In genomic region chrX:48703228-48703627, GRCh38 we compare ENCODE assay signal across 20 cellular contexts. TPM values are rescaled to one million over a fixed set of nuclear protein-coding genes. Genes with fewer than 3 reads are reported as not detected.
"Had no signal": no experiment of that assay in that cellular context is flagged by ENCODE, and none has a peak within 500 bp of the region (broad histone marks: within the 10 kb centered on the region; RNA-seq: fewer than 3 reads in every experiment).

No MANE protein-coding gene starts in this region.

- H3K4me3 Mint-ChIP-seq: activated B cell treated with CpG ODN at 0.5 μM for 24 hours; activated CD8-positive, alpha-beta T cell treated with anti-CD3 and anti-CD28 coated beads for 36 hours; activated T-helper 17 cell treated with anti-CD3 and anti-CD28 coated beads, Interleukin-2, amount 50 U/mL, for 72 hours; natural killer cell; T-helper 2 cell treated with Interferon-gamma antibody and Interleukin-4, amounts not matched to agents 5 μg/mL and 100 μg/mL, for 36 hours had no signal

- H3K4me3 ChIP-seq: lung, ovary, psoas muscle, right lobe of liver, thoracic aorta, upper lobe of right lung had no signal

- H3K27me3 ChIP-seq: ovary, right lobe of liver, upper lobe of right lung had no signal

- H3K27me3 Mint-ChIP-seq: activated B cell treated with CpG ODN at 0.5 μM for 24 hours; activated CD8-positive, alpha-beta T cell treated with anti-CD3 and anti-CD28 coated beads for 36 hours; activated T-helper 17 cell treated with anti-CD3 and anti-CD28 coated beads, Interleukin-2, amount 50 U/mL, for 72 hours had no signal

- H3K9me3 Mint-ChIP-seq: activated B cell treated with CpG ODN at 0.5 μM for 24 hours; activated CD8-positive, alpha-beta T cell treated with anti-CD3 and anti-CD28 coated beads for 36 hours; activated T-helper 17 cell treated with anti-CD3 and anti-CD28 coated beads, Interleukin-2, amount 50 U/mL, for 72 hours; natural killer cell; T-helper 2 cell treated with Interferon-gamma antibody and Interleukin-4, amounts not matched to agents 5 μg/mL and 100 μg/mL, for 36 hours had no signal

- H3K4me1 Mint-ChIP-seq: activated T-helper 17 cell treated with anti-CD3 and anti-CD28 coated beads, Interleukin-2, amount 50 U/mL, for 72 hours had no signal

- DNase-seq: activated B cell treated with CpG ODN at 0.5 μM for 24 hours; activated CD4-positive, alpha-beta T cell treated with anti-CD3 and anti-CD28 coated beads for 4 hours; activated CD8-positive, alpha-beta T cell treated with anti-CD3 and anti-CD28 coated beads for 36 hours; activated naive CD4-positive, alpha-beta T cell; activated T-cell treated with anti-CD3 and anti-CD28 coated beads, Interleukin-2, amount 50 U/mL, for 1 hour; aorta; dermis blood vessel endothelial cell; left colon; natural killer cell; ovary; psoas muscle; right lobe of liver; small intestine; stimulated activated CD4-positive, alpha-beta T cell treated with anti-CD3 and anti-CD28 coated beads, Interleukin-4, amount 100 ng/mL, for 1 hour; upper lobe of right lung had no signal

- ATAC-seq: activated CD8-positive, alpha-beta T cell treated with anti-CD3 and anti-CD28 coated beads for 36 hours; activated T-helper 17 cell treated with anti-CD3 and anti-CD28 coated beads, Interleukin-2, amount 50 U/mL, for 72 hours; natural killer cell; psoas muscle; upper lobe of right lung had no signal

- H3K27ac ChIP-seq: ovary, psoas muscle, right lobe of liver, thoracic aorta, upper lobe of right lung had no signal

- H3K36me3 ChIP-seq: ovary, right lobe of liver had no signal

- H3K27ac Mint-ChIP-seq: activated B cell treated with CpG ODN at 0.5 μM for 24 hours; activated CD8-positive, alpha-beta T cell treated with anti-CD3 and anti-CD28 coated beads for 36 hours; T-helper 2 cell treated with Interferon-gamma antibody and Interleukin-4, amounts not matched to agents 5 μg/mL and 100 μg/mL, for 36 hours had no signal

- H3K36me3 Mint-ChIP-seq: natural killer cell had no signal

- H3K9me3 ChIP-seq: ovary, psoas muscle, right lobe of liver, thoracic aorta, upper lobe of right lung had no signal

- H3K4me1 ChIP-seq: psoas muscle, upper lobe of right lung had no signal

RNA-seq across cellular contexts. Expression of gene WAS, which starts 19.6 kb away (rescaled TPM):
- total RNA-seq: bronchial epithelial cell, dermis blood vessel endothelial cell had no signal

RNA-seq across cellular contexts. Expression of gene GLOD5, which starts 58.3 kb away (rescaled TPM):
- total RNA-seq: activated B cell treated with CpG ODN at 0.5 μM for 24 hours; activated CD8-positive, alpha-beta T cell treated with anti-CD3 and anti-CD28 coated beads for 36 hours; activated T-helper 17 cell treated with anti-CD3 and anti-CD28 coated beads, Interleukin-2, amount 50 U/mL, for 72 hours; aorta; bronchial epithelial cell; dermis blood vessel endothelial cell; natural killer cell; ovary; psoas muscle; thoracic aorta had no signal
